1 cellular context compared by ENCODE assay signal in genomic region chr19:3289971-3290569, GRCh38.
TF ChIP-seq lines count a peak whose summit lies in the region.

No MANE protein-coding gene starts in this region.

TF ChIP-seq in IMR-90, 13 proteins besides CTCF, POLR2A, EP300 and RAD21:
- no peak for TF ChIP-seq MAZ (IDR thresholded peaks at IDR 0.05; ENCODE audit: borderline replicate concordance, low read depth, low read length)
- no peak for TF ChIP-seq SMC3 (IDR thresholded peaks at IDR 0.05; ENCODE audit: low read depth, low read length)
- no peak for TF ChIP-seq USF2 (IDR thresholded peaks at IDR 0.05; ENCODE audit: low read depth, low read length)
- no peak for TF ChIP-seq MAFK (IDR thresholded peaks at IDR 0.05; ENCODE audit: low read depth, low read length)
- TF ChIP-seq NFE2L2 (IDR thresholded peaks at IDR 0.05; ENCODE audit: low read depth, low read length), result no peak
- TF ChIP-seq RFX5 (IDR thresholded peaks at IDR 0.05; ENCODE audit: low read depth, low read length), result no peak
TF ChIP-seq in IMR-90: peak in this region for 0.
